8 cellular contexts compared by ENCODE assay signal in the genomic region with DNA sequence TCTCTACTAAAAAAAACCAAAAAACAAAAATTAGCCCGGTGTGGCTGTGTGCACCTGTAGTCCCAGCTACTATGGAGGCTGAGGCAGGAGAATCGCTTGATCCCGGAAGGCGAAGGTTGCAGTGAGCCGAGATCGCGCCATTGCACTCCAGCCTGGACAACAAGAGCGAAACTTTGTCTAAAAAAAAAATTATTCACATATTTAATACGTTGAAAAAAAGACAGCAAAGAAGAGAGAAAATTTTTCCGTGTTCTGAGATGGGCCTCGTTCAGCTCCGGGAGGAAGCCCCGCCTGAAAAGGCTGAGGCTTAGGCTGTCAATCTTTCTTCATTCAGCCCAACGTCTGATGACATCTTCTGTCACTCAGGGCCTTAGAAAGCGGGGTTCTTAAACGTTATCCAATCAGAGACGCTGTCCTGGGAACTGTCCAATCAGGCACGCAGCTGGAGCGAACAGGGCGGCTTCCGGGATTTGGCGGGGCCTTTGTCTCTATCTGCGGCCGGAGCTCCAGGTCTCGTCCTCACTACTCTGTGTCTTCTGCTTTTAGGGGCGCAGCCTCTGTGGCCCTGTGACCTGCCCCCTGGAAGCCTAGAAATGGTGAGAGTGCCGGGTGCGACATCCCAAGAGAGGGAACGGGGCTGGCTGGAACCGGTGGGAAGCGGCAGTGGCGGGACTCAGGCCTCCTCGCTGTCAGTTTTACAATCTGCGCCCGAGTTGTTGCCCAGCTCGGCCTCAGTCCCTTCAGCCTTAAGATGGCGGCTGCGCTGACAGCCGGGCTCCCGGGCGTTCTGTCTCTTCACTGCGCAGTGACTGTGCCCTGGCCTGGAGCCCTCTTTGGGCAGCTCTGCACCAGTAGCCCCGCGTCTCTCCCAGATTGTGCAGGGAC. TPM values are rescaled to one million over a fixed set of nuclear protein-coding genes. Genes with fewer than 3 reads are reported as not detected.
DNase-seq lines count a peak whose midpoint lies in the region; ATAC-seq and TF ChIP-seq lines count a peak whose summit lies in the region.

A gene (plus strand): TSS at position 485 of the 885 bp plus-strand sequence. CDS start 109 bp downstream, at position 594.

- no peak within 1 kb of the TSS for H4K5ac ChIP-seq in IMR-90 (ENCODE audit: low read depth, low read length)

- no peaks in the 10 kb centered on the region for H3K9me1 ChIP-seq in IMR-90 (ENCODE audit: insufficient read depth, low read length)

- H3K14ac ChIP-seq in IMR-90 (replicated peaks; ENCODE audit: low read depth, low read length) (no peak within 1 kb of the TSS), trophoblast cell (ENCODE audit: low read length) (no peak within 1 kb of the TSS)

- no peaks in the 10 kb centered on the region for H3K27me3 ChIP-seq in IMR-90 (ENCODE audit: control insufficient read depth, insufficient read depth, low read length)
- no peaks in the 10 kb centered on the region for H3K27me3 ChIP-seq in trophoblast cell (ENCODE audit: insufficient read depth, low read length)
- H3K27me3 ChIP-seq in transverse colon, result no peaks in the 10 kb centered on the region

- H3K9me3 Mint-ChIP-seq in activated naive CD4-positive, alpha-beta T cell treated with anti-CD3 and anti-CD28 coated beads, Interleukin-2, amount 50 U/mL, for 24 hours, result no peaks in the 10 kb centered on the region
- H3K9me3 Mint-ChIP-seq in glutamatergic neuron (ENCODE audit: unreplicated experiment), result peaks cover 1% of the 10 kb centered on the region

- TF ChIP-seq EP300 in transverse colon (IDR thresholded peaks at IDR 0.05; ENCODE audit: low read depth), result no peak

- H3K4me3 Mint-ChIP-seq in activated naive CD4-positive, alpha-beta T cell treated with anti-CD3 and anti-CD28 coated beads, Interleukin-2, amount 50 U/mL, for 24 hours, result peak within 1 kb of the TSS; percentile 94
- H3K4me3 Mint-ChIP-seq in glutamatergic neuron (ENCODE audit: unreplicated experiment), result peak within 1 kb of the TSS; percentile 94

- peak within 1 kb of the TSS; percentile 89 for H3K4me2 ChIP-seq in IMR-90 (ENCODE audit: low read depth, low read length)
- no peak within 1 kb of the TSS for H3K4me2 ChIP-seq in trophoblast cell (ENCODE audit: low read length)

- H2AK5ac ChIP-seq in IMR-90 (ENCODE audit: low read depth, low read length) (no peak within 1 kb of the TSS), trophoblast cell (ENCODE audit: low read length) (no peak within 1 kb of the TSS)

- no peak for TF ChIP-seq RAD21 in IMR-90 (IDR thresholded peaks at IDR 0.05; ENCODE audit: low read length)

- peak within 1 kb of the TSS; percentile 17 for H2AK9ac ChIP-seq in IMR-90 (replicated peaks; ENCODE audit: low read depth, low read length, poor library complexity)

- no peak within 1 kb of the TSS for H2BK12ac ChIP-seq in trophoblast cell (ENCODE audit: low read length)

- CTCF ChIA-PET in IMR-90 (lab: Yijun Ruan, JAX), result no interaction called here

- no peaks in the 10 kb centered on the region for H4K20me1 ChIP-seq in IMR-90 (ENCODE audit: insufficient read depth, low read length)

- no peaks in the 10 kb centered on the region for H3K27me3 Mint-ChIP-seq in activated naive CD4-positive, alpha-beta T cell treated with anti-CD3 and anti-CD28 coated beads, Interleukin-2, amount 50 U/mL, for 24 hours
- H3K27me3 Mint-ChIP-seq in glutamatergic neuron (ENCODE audit: unreplicated experiment), result no peaks in the 10 kb centered on the region

- TF ChIP-seq POLR2A in IMR-90 (IDR thresholded peaks at IDR 0.05; ENCODE audit: low read depth, low read length) (0 out of 2 replicates have a peak, but pooled peaks have one; percentile 26), transverse colon (IDR thresholded peaks at IDR 0.05) (no peak)

- H4K12ac ChIP-seq in trophoblast cell (ENCODE audit: low read depth, low read length), result peak within 1 kb of the TSS; percentile 12

- peak within 1 kb of the TSS; percentile 64 for H3K9ac ChIP-seq in IMR-90 (ENCODE audit: low read depth, low read length)
- H3K9ac ChIP-seq in SK-N-MC (ENCODE audit: insufficient read length), result peak within 1 kb of the TSS; percentile 72
- H3K9ac ChIP-seq in trophoblast cell (ENCODE audit: low read length), result no peak within 1 kb of the TSS

- no peak within 1 kb of the TSS for H3K23ac ChIP-seq in IMR-90 (ENCODE audit: low read depth, low read length)
- H3K23ac ChIP-seq in trophoblast cell (ENCODE audit: low read length), result no peak within 1 kb of the TSS

- no peak within 1 kb of the TSS for H2BK15ac ChIP-seq in IMR-90 (ENCODE audit: low read depth, low read length)

- no peaks in the 10 kb centered on the region for H3K9me3 ChIP-seq in IMR-90 (ENCODE audit: control insufficient read depth, insufficient read depth, low read length)
- H3K9me3 ChIP-seq in SK-N-MC (ENCODE audit: low read depth, low read length), result 0 out of 2 replicates have a peak, but pooled peaks cover 4% of the 10 kb centered on the region
- H3K9me3 ChIP-seq in trophoblast cell (ENCODE audit: insufficient read depth, low read depth, low read length), result peaks cover 12% of the 10 kb centered on the region
- no peaks in the 10 kb centered on the region for H3K9me3 ChIP-seq in transverse colon

- BruUV-seq in IMR-90 (replicated peaks; lab: Mats Ljungman, UMichigan), result TSS peak; percentile 70

- H3K4me1 Mint-ChIP-seq in activated naive CD4-positive, alpha-beta T cell treated with anti-CD3 and anti-CD28 coated beads, Interleukin-2, amount 50 U/mL, for 24 hours, result peaks cover 9% of the 10 kb centered on the region
- H3K4me1 Mint-ChIP-seq in glutamatergic neuron (ENCODE audit: low read depth, unreplicated experiment), result peaks cover 3% of the 10 kb centered on the region

- H3K4me1 ChIP-seq in IMR-90 (ENCODE audit: control insufficient read depth, insufficient read depth, low read length), result no peaks in the 10 kb centered on the region
- no peaks in the 10 kb centered on the region for H3K4me1 ChIP-seq in trophoblast cell (ENCODE audit: control insufficient read depth in 1 of 2, insufficient read depth in 2 of 2, low read length in 2 of 2)
- peaks cover 0 to 5% (median 0%) of the 10 kb centered on the region in 4 donors for H3K4me1 ChIP-seq in transverse colon

- H2BK120ac ChIP-seq in IMR-90 (ENCODE audit: low read depth, low read length), result no peak within 1 kb of the TSS
- no peak within 1 kb of the TSS for H2BK120ac ChIP-seq in trophoblast cell (ENCODE audit: insufficient read depth, low read length, poor library complexity)

- no peak within 1 kb of the TSS; the same call in 1 of the 2 replicates for H3K4ac ChIP-seq in IMR-90 (ENCODE audit: low read depth, low read length)
- no peak within 1 kb of the TSS for H3K4ac ChIP-seq in trophoblast cell (ENCODE audit: low read depth, low read length)

- H4K8ac ChIP-seq in IMR-90 (ENCODE audit: low read depth in 2 of 2, low read length in 2 of 2), result peak within 1 kb of the TSS; percentile 4 to 72; a peak in 3 of 4 replicates
- H4K8ac ChIP-seq in trophoblast cell (ENCODE audit: low read depth, low read length), result peak within 1 kb of the TSS; percentile 84

- H3K4me3 ChIP-seq in IMR-90 (ENCODE audit: insufficient read depth, low read depth, low read length), result peak within 1 kb of the TSS; percentile 95
- peak within 1 kb of the TSS; percentile 77 for H3K4me3 ChIP-seq in SK-N-MC
- H3K4me3 ChIP-seq in trophoblast cell (ENCODE audit: low read depth, low read length), result peak within 1 kb of the TSS; percentile 71
- peak within 1 kb of the TSS; percentile 35 to 59 (median 49) for H3K4me3 ChIP-seq in transverse colon

- H3K79me1 ChIP-seq in IMR-90 (ENCODE audit: low read depth in 1 of 2, low read length in 2 of 2) (peaks cover 0 to 7% of the 10 kb centered on the region in 2 experiments), trophoblast cell (ENCODE audit: low read length) (peaks cover 2% of the 10 kb centered on the region)

- dilution Hi-C loops in IMR-90 (cut with HindIII; ENCODE audit: low sequenced_read_pairs, unreplicated experiment), result no loop called here

- POLR2A ChIA-PET in IMR-90 (lab: Charles Lee; ENCODE audit: unreplicated experiment), result no interaction called here

- H3K36me3 ChIP-seq in IMR-90 (ENCODE audit: control insufficient read depth, insufficient read depth, low read length) (no peaks in the 10 kb centered on the region), SK-N-MC (ENCODE audit: insufficient read depth, low read length) (peaks cover 4% of the 10 kb centered on the region; the same call in 1 of the 2 replicates), trophoblast cell (ENCODE audit: control insufficient read depth in 1 of 2, insufficient read depth in 2 of 2, low read length in 2 of 2) (no peaks in the 10 kb centered on the region), transverse colon (no peaks in the 10 kb centered on the region)

- H2AFZ ChIP-seq in IMR-90 (replicated peaks; ENCODE audit: low read length, poor library complexity) (peak within 1 kb of the TSS; percentile 94), trophoblast cell (ENCODE audit: insufficient read depth, low read length, poor library complexity) (peak within 1 kb of the TSS; percentile 86)

- no peak within 1 kb of the TSS for H3K56ac ChIP-seq in IMR-90 (ENCODE audit: extremely low read depth, insufficient read depth, low read length)

- no peak within 1 kb of the TSS for H3K18ac ChIP-seq in IMR-90 (ENCODE audit: low read depth, low read length)
- peak within 1 kb of the TSS; percentile 89 for H3K18ac ChIP-seq in trophoblast cell (ENCODE audit: low read length)

- no peaks in the 10 kb centered on the region for H3K36me3 Mint-ChIP-seq in activated naive CD4-positive, alpha-beta T cell treated with anti-CD3 and anti-CD28 coated beads, Interleukin-2, amount 50 U/mL, for 24 hours
- H3K36me3 Mint-ChIP-seq in glutamatergic neuron (ENCODE audit: unreplicated experiment), result no peaks in the 10 kb centered on the region

- no peak for TF ChIP-seq CTCF in IMR-90 (conservative IDR thresholded peaks at IDR 0.05; ENCODE audit: low read depth, low read length)
- no peak for TF ChIP-seq CTCF in glutamatergic neuron (IDR thresholded peaks at IDR 0.05; ENCODE audit: partially characterized antibody, unreplicated experiment)
- TF ChIP-seq CTCF in transverse colon (IDR thresholded peaks at IDR 0.05), result no peak

- DNase-seq in DMS153 treated with DMSO at 0.1 percent for 48 hours (lab: John Stamatoyannopoulos, UW; ENCODE audit: unreplicated experiment) (peak; percentile 63), IMR-90 (peak; percentile 87), SK-N-MC (ENCODE audit: low read depth, low spot score) (peak; percentile 10), glutamatergic neuron (peak; percentile 88), trophoblast cell (peak; percentile 91 to 94), transverse colon (peak; percentile 76)

- H4K91ac ChIP-seq in IMR-90 (ENCODE audit: insufficient read depth, low read depth, low read length) (no peak within 1 kb of the TSS), trophoblast cell (ENCODE audit: low read depth, low read length) (peak within 1 kb of the TSS; percentile 65)

- H3K79me2 ChIP-seq in trophoblast cell (ENCODE audit: control insufficient read depth, insufficient read depth, low read length, poor library complexity), result peaks cover 2% of the 10 kb centered on the region

- H3K27ac Mint-ChIP-seq in activated naive CD4-positive, alpha-beta T cell treated with anti-CD3 and anti-CD28 coated beads, Interleukin-2, amount 50 U/mL, for 24 hours, result peak within 1 kb of the TSS; percentile 43
- peak within 1 kb of the TSS; percentile 98 for H3K27ac Mint-ChIP-seq in glutamatergic neuron (ENCODE audit: unreplicated experiment)

- 14% methylated on average over 11 of the region's 44 CpGs; no CpG with 5 or more reads in 1 of the 2 experiments for WGBS in IMR-90 (ENCODE audit: extremely low coverage in 2 of 2, insufficient read length in 1 of 2), 2 experiments
- WGBS in trophoblast cell (ENCODE audit: extremely low coverage, insufficient coverage, insufficient read length), result no CpG with 5 or more reads among the region's 44 CpGs
- WGBS in transverse colon (ENCODE audit: low coverage in 1 of 2), 2 donors, result 45 to 49% methylated on average over 15 to 44 of the region's 44 CpGs

- intact Hi-C loops in IMR-90 (cut with micrococcal nuclease) (loop anchor here (5.0 kb wide), 1 partner anchor 118 kb away; no protein-coding TSS in a partner anchor), transverse colon (cut with DNase I; ENCODE audit: low total_unique reads) (no loop called here)

- peak within 1 kb of the TSS; percentile 72 for H3K27ac ChIP-seq in IMR-90 (ENCODE audit: insufficient read depth, low read length)
- no peak within 1 kb of the TSS for H3K27ac ChIP-seq in SK-N-MC
- no peak within 1 kb of the TSS for H3K27ac ChIP-seq in trophoblast cell (ENCODE audit: low read depth, low read length)
- peak within 1 kb of the TSS in 3 of 4 donors; percentile 36 to 60 (median 52) for H3K27ac ChIP-seq in transverse colon

- no peak within 1 kb of the TSS for H2BK5ac ChIP-seq in IMR-90 (ENCODE audit: low read depth, low read length, poor library complexity, severe bottlenecking)
- H2BK5ac ChIP-seq in trophoblast cell (ENCODE audit: low read depth, low read length, poor library complexity), result no peak within 1 kb of the TSS

- in situ Hi-C loops in IMR-90 (cut with MboI; ENCODE audit: low sequenced_read_pairs), result no loop called here
- in situ Hi-C loops in transverse colon (cut with MboI; ENCODE audit: low pct_ligation_motif_present in 1 of 4, low pct_unique_long_range_greater_than_20kb in 1 of 4, low sequenced_read_pairs in 3 of 4), result no loop called here

- no peak within 1 kb of the TSS for H2BK20ac ChIP-seq in IMR-90 (ENCODE audit: low read depth, low read length)

- ATAC-seq in GM21515 (IDR thresholded peaks at IDR 0.05; ENCODE audit: unreplicated experiment) (peak; percentile 89), IMR-90 (ENCODE audit: low read depth) (peak; percentile 99)

RNA-seq across cellular contexts. Expression of the gene that starts here (rescaled TPM):
- total RNA-seq in IMR-90 (2012; rRNA removed) (1.9 and 2.0 TPM in 2 replicates), glutamatergic neuron (ENCODE audit: unreplicated experiment) (11.5 TPM), transverse colon (1 to 10 TPM in 3 of 4 donors, not detected in 1; 1.6 to 5.3 (median 1.9) TPM)
- 1.0 and 1.2 TPM in 2 replicates for polyA plus RNA-seq in IMR-90 (2012; rRNA removed)
- 0.36 and 0.82 TPM in 2 replicates for polyA plus RNA-seq in IMR-90 (2012; cell fraction: cytosol; rRNA removed)
- polyA plus RNA-seq in IMR-90 (2012; cell fraction: nucleus; rRNA removed; ENCODE audit: low replicate concordance), result 0.50 and 1.4 TPM in 2 replicates
- 1.4 TPM in 2 replicates for polyA plus RNA-seq in trophoblast cell (2013)

Comparison
In these comparisons a context has a peak if more than half of its experiments do, and no peak if none do; other contexts are left out.
1. DNase-seq: peak in every context shown above with its lines; median percentile 92 in trophoblast cell; 88 in glutamatergic neuron; 87 in IMR-90; 76 in transverse colon; 63 in DMS153 treated with DMSO at 0.1 percent for 48 hours; 10 in SK-N-MC.
2. H3K27ac ChIP-seq: peak in IMR-90 (single experiment) and transverse colon (3 of 4); none in SK-N-MC (single experiment) and trophoblast cell (single experiment).
3. Peak in every context shown above with its lines, with median percentiles within 50 percentile points of each other: H3K4me3 ChIP-seq.